15 cellular contexts compared by ENCODE assay signal in the genomic region with DNA sequence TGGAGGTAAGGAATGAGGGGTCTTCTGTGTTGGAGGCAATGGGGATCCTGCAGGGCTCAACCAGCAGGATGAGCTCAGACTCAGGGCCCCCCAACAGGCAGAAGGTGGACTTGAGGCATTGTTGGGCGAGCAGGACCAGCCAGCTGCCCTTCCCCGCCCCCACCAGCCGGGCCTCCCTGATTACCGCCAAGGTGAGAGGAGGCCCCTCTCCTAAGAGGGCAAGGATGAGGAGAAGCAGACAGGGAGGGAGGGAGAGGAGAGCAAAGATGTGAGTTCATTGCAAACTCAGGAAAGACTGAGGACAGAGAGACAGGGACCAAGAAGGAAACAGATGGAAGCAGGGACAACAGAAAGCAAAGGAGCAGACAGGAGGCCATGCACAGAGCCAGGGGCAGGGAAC.
A peak's percentile ranks its signal among the peaks of the same experiment; 100 is the strongest.
DNase-seq lines count a peak whose midpoint lies in the region; ATAC-seq and TF ChIP-seq lines count a peak whose summit lies in the region.
"Had no signal": no experiment of that assay in that cellular context is flagged by ENCODE, and none has a peak within 500 bp of the region (broad histone marks: within the 10 kb centered on the region; RNA-seq: fewer than 3 reads in every experiment).

No MANE protein-coding gene starts in this region.

- no peak overlapping the region for H3K9ac ChIP-seq in endodermal cell (ENCODE audit: extremely low read depth, low read length, poor library complexity, severe bottlenecking)
- H3K9ac ChIP-seq: BLaER1 treated with 17β-estradiol and CSF1 and Interleukin-3, amounts not matched to agents 10 nM and 100 nM had no signal

- no peaks in the 10 kb centered on the region for H3K9me2 ChIP-seq in GM23338 (ENCODE audit: insufficient read depth)

- DNase-seq in GM23338 (ENCODE audit: low spot score) = no peak
- peak; percentile 59 for DNase-seq in endodermal cell
- DNase-seq in nephron progenitor cell = no peak
- DNase-seq in sigmoid colon = no peak
- DNase-seq in left colon = no peak
- no peak for DNase-seq in Ammon's horn (ENCODE audit: low spot score)
- no peak for DNase-seq in progenitor cell of endocrine pancreas (ENCODE audit: low spot score, unreplicated experiment)
- DNase-seq: AML-193; CD4-positive, CD25-positive, alpha-beta regulatory T cell; DMS53; GF-D8 had no signal

- H3K4me1 Mint-ChIP-seq in GM23338 (peaks cover 44% of the 10 kb centered on the region), endodermal cell (peaks cover 28% of the 10 kb centered on the region), nephron progenitor cell (peaks cover 22% of the 10 kb centered on the region), progenitor cell of endocrine pancreas (ENCODE audit: low read depth) (peaks cover 5% of the 10 kb centered on the region)
- H3K4me1 Mint-ChIP-seq: CD4-positive, CD25-positive, alpha-beta regulatory T cell had no signal

- H3K4me3 Mint-ChIP-seq in GM23338 (no peak overlapping the region; the same call in 2 of the 3 replicates), endodermal cell (no peak overlapping the region), nephron progenitor cell (no peak overlapping the region), progenitor cell of endocrine pancreas (ENCODE audit: low read depth) (no peak overlapping the region)
- H3K4me3 Mint-ChIP-seq: CD4-positive, CD25-positive, alpha-beta regulatory T cell had no signal

- TF ChIP-seq CTCF in GM23338 (conservative IDR thresholded peaks at IDR 0.05; ENCODE audit: low read depth in 2 of 2) (no peak), endodermal cell (conservative IDR thresholded peaks at IDR 0.05) (no peak), nephron progenitor cell (IDR thresholded peaks at IDR 0.05) (no peak), sigmoid colon (IDR thresholded peaks at IDR 0.05) (no peak), progenitor cell of endocrine pancreas (IDR thresholded peaks at IDR 0.05; ENCODE audit: unreplicated experiment) (no peak)

- H3K4me3 ChIP-seq in GM23338 (no peak overlapping the region), endodermal cell (ENCODE audit: low read length) (no peak overlapping the region), sigmoid colon (no peak overlapping the region)
- H3K4me3 ChIP-seq: BLaER1 treated with 17β-estradiol and CSF1 and Interleukin-3, amounts not matched to agents 10 nM and 100 nM had no signal

- no peak for TF ChIP-seq EP300 in sigmoid colon (IDR thresholded peaks at IDR 0.05)

- H3K79me2 ChIP-seq in GM23338 (replicated peaks; ENCODE audit: insufficient read depth) = no peaks in the 10 kb centered on the region

- H3K4me1 ChIP-seq in GM23338 (ENCODE audit: insufficient read depth) (peaks cover 28% of the 10 kb centered on the region), endodermal cell (ENCODE audit: control insufficient read depth, insufficient read depth, low read length) (peaks cover 3% of the 10 kb centered on the region), sigmoid colon (peaks cover 0 to 15% (median 14%) of the 10 kb centered on the region in 4 donors)

- H3K27ac ChIP-seq in GM23338 (ENCODE audit: low read depth) = no peak overlapping the region
- H3K27ac ChIP-seq in endodermal cell (ENCODE audit: low read depth, low read length) = no peak overlapping the region
- H3K27ac ChIP-seq in sigmoid colon = peak overlapping the region; percentile 81 to 90 (median 89)
- H3K27ac ChIP-seq: 22Rv1; BLaER1 treated with 17β-estradiol and CSF1 and Interleukin-3, amounts not matched to agents 10 nM and 100 nM had no signal

- no peaks in the 10 kb centered on the region for H3K36me3 ChIP-seq in GM23338 (ENCODE audit: insufficient read depth)
- H3K36me3 ChIP-seq in endodermal cell (ENCODE audit: control insufficient read depth, insufficient read depth, low read length) = no peaks in the 10 kb centered on the region
- no peaks in the 10 kb centered on the region for H3K36me3 ChIP-seq in sigmoid colon
- H3K36me3 ChIP-seq: BLaER1 treated with 17β-estradiol and CSF1 and Interleukin-3, amounts not matched to agents 10 nM and 100 nM had no signal

- no peak for ATAC-seq in GM23338
- ATAC-seq in HG03469 (IDR thresholded peaks at IDR 0.05; ENCODE audit: unreplicated experiment) = no peak
- ATAC-seq in left colon = no peak
- ATAC-seq: HepG2 had no signal

- H3K36me3 Mint-ChIP-seq in GM23338 (ENCODE audit: low read depth) = no peaks in the 10 kb centered on the region
- H3K36me3 Mint-ChIP-seq in endodermal cell (ENCODE audit: low read depth) = no peaks in the 10 kb centered on the region
- H3K36me3 Mint-ChIP-seq in nephron progenitor cell (ENCODE audit: low read depth) = no peaks in the 10 kb centered on the region
- no peaks in the 10 kb centered on the region for H3K36me3 Mint-ChIP-seq in progenitor cell of endocrine pancreas (ENCODE audit: insufficient read depth)
- H3K36me3 Mint-ChIP-seq: CD4-positive, CD25-positive, alpha-beta regulatory T cell had no signal

- 33 to 68% methylated on average over 1 to 4 of the region's 4 CpGs for WGBS in endodermal cell (ENCODE audit: insufficient coverage in 1 of 2, insufficient read length in 1 of 2), 2 experiments
- WGBS in sigmoid colon, 2 donors = 45 to 68% methylated on average over 4 of the region's 4 CpGs

- H3K27me3 Mint-ChIP-seq in GM23338 (ENCODE audit: insufficient read depth, low read depth, poor library complexity) (peaks cover 17% of the 10 kb centered on the region), endodermal cell (ENCODE audit: insufficient read depth) (peaks cover 22% of the 10 kb centered on the region), nephron progenitor cell (ENCODE audit: low read depth, poor library complexity) (peaks cover 12% of the 10 kb centered on the region), progenitor cell of endocrine pancreas (peaks cover 33% of the 10 kb centered on the region)

- H3K27ac Mint-ChIP-seq in GM23338 = no peak overlapping the region
- no peak overlapping the region for H3K27ac Mint-ChIP-seq in endodermal cell
- peak overlapping the region; percentile 9 for H3K27ac Mint-ChIP-seq in nephron progenitor cell
- no peak overlapping the region for H3K27ac Mint-ChIP-seq in progenitor cell of endocrine pancreas
- H3K27ac Mint-ChIP-seq: CD4-positive, CD25-positive, alpha-beta regulatory T cell had no signal

- H4K20me1 ChIP-seq in GM23338 (replicated peaks; ENCODE audit: insufficient read depth) = no peaks in the 10 kb centered on the region
- H4K20me1 ChIP-seq: BLaER1 treated with 17β-estradiol and CSF1 and Interleukin-3, amounts not matched to agents 10 nM and 100 nM had no signal

- no peak overlapping the region for H3K4me2 ChIP-seq in GM23338
- H3K4me2 ChIP-seq: BLaER1 treated with 17β-estradiol and CSF1 and Interleukin-3, amounts not matched to agents 10 nM and 100 nM had no signal

- H3K27me3 ChIP-seq in GM23338 (ENCODE audit: insufficient read depth) = no peaks in the 10 kb centered on the region
- peaks cover 17% of the 10 kb centered on the region for H3K27me3 ChIP-seq in endodermal cell (ENCODE audit: control insufficient read depth, insufficient read depth, low read length, poor library complexity, severe bottlenecking)
- no peaks in the 10 kb centered on the region for H3K27me3 ChIP-seq in sigmoid colon
- H3K27me3 ChIP-seq: BLaER1 treated with 17β-estradiol and CSF1 and Interleukin-3, amounts not matched to agents 10 nM and 100 nM had no signal

- intact Hi-C loops in sigmoid colon (cut with DNase I) = no loop called here
- intact Hi-C loops in left colon (cut with DNase I, micrococcal nuclease) = no loop called here

- peak overlapping the region; percentile 88 for H2AFZ ChIP-seq in GM23338

- H3K9me3 ChIP-seq in endodermal cell (ENCODE audit: control insufficient read depth, low read length) = no peaks in the 10 kb centered on the region
- H3K9me3 ChIP-seq in sigmoid colon = no peaks in the 10 kb centered on the region

- H3F3A ChIP-seq in GM23338 (replicated peaks; ENCODE audit: low read depth) = peaks cover 5% of the 10 kb centered on the region; the same call in 1 of the 2 replicates

- no peak for TF ChIP-seq POLR2A in sigmoid colon (IDR thresholded peaks at IDR 0.05)

- H3K9me3 Mint-ChIP-seq in GM23338 (no peaks in the 10 kb centered on the region; the same call in 2 of the 3 replicates), endodermal cell (no peaks in the 10 kb centered on the region), nephron progenitor cell (no peaks in the 10 kb centered on the region), progenitor cell of endocrine pancreas (ENCODE audit: low read depth) (no peaks in the 10 kb centered on the region)

TF ChIP-seq in GM23338, 12 proteins besides CTCF, POLR2A, EP300 and RAD21 (continues in another document):
- TF ChIP-seq JUNB (IDR thresholded peaks at IDR 0.05; ENCODE audit: unreplicated experiment) (no peak), EZH2phosphoT487 (IDR thresholded peaks at IDR 0.05; ENCODE audit: unreplicated experiment) (no peak), ZNF331 (CRISPR knock-in tag; IDR thresholded peaks at IDR 0.05; ENCODE audit: low read depth) (no peak), STAT1 (IDR thresholded peaks at IDR 0.05; ENCODE audit: unreplicated experiment) (no peak), NANOG (IDR thresholded peaks at IDR 0.05; ENCODE audit: borderline replicate concordance) (no peak), ZNF114 (CRISPR knock-in tag; IDR thresholded peaks at IDR 0.05) (no peak), CREB1 (CRISPR knock-in tag; IDR thresholded peaks at IDR 0.05; ENCODE audit: low read depth) (no peak)
- TF ChIP-seq, protein P1, sequence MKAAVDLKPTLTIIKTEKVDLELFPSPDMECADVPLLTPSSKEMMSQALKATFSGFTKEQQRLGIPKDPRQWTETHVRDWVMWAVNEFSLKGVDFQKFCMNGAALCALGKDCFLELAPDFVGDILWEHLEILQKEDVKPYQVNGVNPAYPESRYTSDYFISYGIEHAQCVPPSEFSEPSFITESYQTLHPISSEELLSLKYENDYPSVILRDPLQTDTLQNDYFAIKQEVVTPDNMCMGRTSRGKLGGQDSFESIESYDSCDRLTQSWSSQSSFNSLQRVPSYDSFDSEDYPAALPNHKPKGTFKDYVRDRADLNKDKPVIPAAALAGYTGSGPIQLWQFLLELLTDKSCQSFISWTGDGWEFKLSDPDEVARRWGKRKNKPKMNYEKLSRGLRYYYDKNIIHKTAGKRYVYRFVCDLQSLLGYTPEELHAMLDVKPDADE (IDR thresholded peaks at IDR 0.05) = no peak

Comparison
In these comparisons a context has a peak if more than half of its experiments do, and no peak if none do; other contexts are left out.
1. H3K27ac ChIP-seq: peak in sigmoid colon (4 of 4); none in GM23338 (single experiment) and endodermal cell (single experiment).